ENCODE assay signal across 1 cellular context in genomic region chr15:71386005-71386404, GRCh38.
TF ChIP-seq lines count a peak whose summit lies in the region.

No MANE protein-coding gene starts in this region.

TF ChIP-seq in H1, 55 proteins besides CTCF, POLR2A, EP300 and RAD21:
- no peak for TF ChIP-seq USF2 (IDR thresholded peaks at IDR 0.05; ENCODE audit: low read length)
- TF ChIP-seq SP4 (IDR thresholded peaks at IDR 0.05; ENCODE audit: low read length) = no peak
- TF ChIP-seq SP2 (IDR thresholded peaks at IDR 0.05; ENCODE audit: low read length) = no peak
- no peak for TF ChIP-seq BACH1 (IDR thresholded peaks at IDR 0.05; ENCODE audit: low read length)
- no peak for TF ChIP-seq YY1 (IDR thresholded peaks at IDR 0.05; ENCODE audit: low read depth, low read length)
- no peak for TF ChIP-seq SUZ12 (IDR thresholded peaks at IDR 0.05; ENCODE audit: low read length)
- TF ChIP-seq HDAC2 (IDR thresholded peaks at IDR 0.05; ENCODE audit: borderline replicate concordance in 1 of 2, low read depth in 2 of 2, low read length in 2 of 2) = no peak
- TF ChIP-seq SIN3A (conservative IDR thresholded peaks at IDR 0.05 in 1 of 2, IDR thresholded peaks at IDR 0.05 in 1 of 2; ENCODE audit: low read depth in 1 of 2, low read length in 2 of 2) = no peak
- TF ChIP-seq SRF (IDR thresholded peaks at IDR 0.05; ENCODE audit: low read depth, low read length) = no peak
- TF ChIP-seq RNF2 (IDR thresholded peaks at IDR 0.05; ENCODE audit: borderline replicate concordance, low read depth, low read length, missing control alignments, poor library complexity, severe bottlenecking) = no peak
- TF ChIP-seq NRF1 (IDR thresholded peaks at IDR 0.05; ENCODE audit: low read depth, low read length) = no peak
- TF ChIP-seq BCL11A (IDR thresholded peaks at IDR 0.05; ENCODE audit: low read depth in 2 of 2, low read length in 2 of 2) = no peak
- no peak for TF ChIP-seq ASH2L (IDR thresholded peaks at IDR 0.05; ENCODE audit: low read length)
- TF ChIP-seq TCF12 (IDR thresholded peaks at IDR 0.05; ENCODE audit: low read depth, low read length) = no peak
- no peak for TF ChIP-seq POU5F1 (IDR thresholded peaks at IDR 0.05; ENCODE audit: low read depth, low read length)
- TF ChIP-seq ATF2 (IDR thresholded peaks at IDR 0.05; ENCODE audit: low read length) = no peak
- TF ChIP-seq KDM1A (IDR thresholded peaks at IDR 0.05; ENCODE audit: borderline replicate concordance, low read length) = no peak
